In the genomic region with DNA sequence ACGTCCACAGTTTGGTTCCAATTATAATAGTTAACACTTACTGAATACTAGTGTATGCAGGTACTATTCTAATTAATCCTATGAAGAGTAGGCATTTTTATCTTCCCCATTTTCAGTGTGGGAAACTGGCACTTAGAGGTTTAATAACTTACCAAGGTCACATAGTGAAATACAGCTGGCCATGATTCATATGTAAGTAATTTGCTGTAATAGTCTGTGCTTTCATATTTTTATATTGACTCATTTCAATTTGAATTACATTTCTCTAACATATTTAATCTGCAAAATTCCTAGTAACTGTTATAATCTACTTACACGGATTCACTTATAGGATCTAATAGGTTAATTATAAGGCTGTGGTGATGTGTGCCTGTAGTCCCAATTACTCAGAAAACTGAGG, we compare ENCODE assay signal across 15 cellular contexts. TPM values are rescaled to one million over a fixed set of nuclear protein-coding genes. Genes with fewer than 3 reads are reported as not detected.
DNase-seq lines count a peak whose midpoint lies in the region; ATAC-seq and TF ChIP-seq lines count a peak whose summit lies in the region.
"Had no signal": no experiment of that assay in that cellular context is flagged by ENCODE, and none has a peak within 500 bp of the region (broad histone marks: within the 10 kb centered on the region; RNA-seq: fewer than 3 reads in every experiment).

No MANE protein-coding gene starts in this region.

- no peak for TF ChIP-seq CTCF in AG09319 (IDR thresholded peaks at IDR 0.05; ENCODE audit: low read depth, low read length)
- no peak for TF ChIP-seq CTCF in epithelial cell of esophagus (IDR thresholded peaks at IDR 0.05; ENCODE audit: insufficient read depth, low read depth, low read length, missing control alignments)
- no peak for TF ChIP-seq CTCF in omental fat pad (IDR thresholded peaks at IDR 0.05)

- H3K4me3 ChIP-seq in epithelial cell of esophagus (ENCODE audit: low read length), result no peak overlapping the region
- H3K4me3 ChIP-seq: uterus had no signal

- DNase-seq in AG09319 (ENCODE audit: extremely low read depth, low read depth), result peak; percentile 52
- DNase-seq in RPMI7951 (ENCODE audit: low read depth), result peak; percentile 57
- peak; percentile 62 for DNase-seq in epithelial cell of esophagus (ENCODE audit: low read depth)
- no peak for DNase-seq in omental fat pad (ENCODE audit: low spot score)
- DNase-seq in effector CD4-positive, alpha-beta T cell, result no peak
- no peak for DNase-seq in NCI-H2107 (lab: John Stamatoyannopoulos, UW)
- DNase-seq in D341Med (ENCODE audit: low spot score), result no peak
- DNase-seq in DMS53 (lab: John Stamatoyannopoulos, UW), result no peak
- DNase-seq: activated T-cell treated with anti-CD3 and anti-CD28 coated beads, Interleukin-2, amount 50 U/mL, for 48 hours; CD4-positive, alpha-beta memory T cell; effector CD8-positive, alpha-beta T cell; NCI-H2029 treated with DMSO at 0.1 percent for 48 hours; nucleus accumbens; uterus; WERI-Rb-1 had no signal

- peak; percentile 71 for ATAC-seq in omental fat pad (ENCODE audit: low FRiP score)

RNA-seq across cellular contexts. Expression of a gene that starts 19.4 kb away (rescaled TPM):
- total RNA-seq in RPMI7951 (2014; rRNA removed; shearing (Covaris generic)), result 86.4 and 105 TPM in 2 replicates
- 100 to 1,000 TPM; 191 to 370 (median 240) TPM for total RNA-seq in omental fat pad

Comparison
In these comparisons a context has a peak if more than half of its experiments do, and no peak if none do; other contexts are left out.
1. DNase-seq: peak in AG09319 (single experiment), RPMI7951 (single experiment) and epithelial cell of esophagus (single experiment); none in omental fat pad (single experiment), effector CD4-positive, alpha-beta T cell (single experiment), NCI-H2107 (single experiment), D341Med (single experiment) and DMS53 (single experiment).